13 cellular contexts compared by ENCODE assay signal in genomic region chr4:163482197-163482596, GRCh38. TPM values are rescaled to one million over a fixed set of nuclear protein-coding genes. Genes with fewer than 3 reads are reported as not detected.
DNase-seq lines count a peak whose midpoint lies in the region; ATAC-seq and TF ChIP-seq lines count a peak whose summit lies in the region.
"Had no signal": no experiment of that assay in that cellular context is flagged by ENCODE, and none has a peak within 500 bp of the region (broad histone marks: within the 10 kb centered on the region; RNA-seq: fewer than 3 reads in every experiment).

No MANE protein-coding gene starts in this region.

- H3K4me3 Mint-ChIP-seq in naive B cell = peak overlapping the region in 3 of 8 donors; percentile 26 to 65 (median 30)
- no peak overlapping the region for H3K4me3 Mint-ChIP-seq in activated CD4-positive, alpha-beta memory T cell treated with anti-CD3 and anti-CD28 coated beads for 36 hours
- H3K4me3 Mint-ChIP-seq: CD4-positive, CD25-positive, alpha-beta regulatory T cell had no signal

- no peaks in the 10 kb centered on the region for H3K27me3 ChIP-seq in colonic mucosa
- no peaks in the 10 kb centered on the region for H3K27me3 ChIP-seq in body of pancreas

- H3K36me3 ChIP-seq in colonic mucosa (no peaks in the 10 kb centered on the region), body of pancreas (replicated peaks in 1 of 2; ENCODE audit: insufficient read depth in 1 of 2, low read depth in 2 of 2) (no peaks in the 10 kb centered on the region)

- H3K4me1 ChIP-seq in colonic mucosa = no peaks in the 10 kb centered on the region
- H3K4me1 ChIP-seq in body of pancreas = no peaks in the 10 kb centered on the region

- no peak for TF ChIP-seq POLR2A in body of pancreas (IDR thresholded peaks at IDR 0.05)

- CTCF ChIA-PET in activated CD4-positive, alpha-beta memory T cell treated with anti-CD3 and anti-CD28 coated beads for 36 hours (lab: Charles Lee) = interaction anchor here (1.8 kb wide), 1 partner anchor 66 kb away, joined by 7 read pairs; no protein-coding TSS in a partner anchor

- intact Hi-C loops in activated CD4-positive, alpha-beta memory T cell treated with anti-CD3 and anti-CD28 coated beads for 36 hours (cut with micrococcal nuclease) = no loop called here
- intact Hi-C loops in colonic mucosa (cut with DNase I) (no loop called here), body of pancreas (cut with DNase I) (no loop called here)

- WGBS in body of pancreas, 2 donors = 17 to 36% methylated on average over 1 of the region's 1 CpG

- no peaks in the 10 kb centered on the region for H3K36me3 Mint-ChIP-seq in naive B cell
- H3K36me3 Mint-ChIP-seq in activated CD4-positive, alpha-beta memory T cell treated with anti-CD3 and anti-CD28 coated beads for 36 hours = no peaks in the 10 kb centered on the region
- H3K36me3 Mint-ChIP-seq: CD4-positive, CD25-positive, alpha-beta regulatory T cell had no signal

- no peak overlapping the region for H3K27ac ChIP-seq in colonic mucosa
- no peak overlapping the region for H3K27ac ChIP-seq in body of pancreas

- no peaks in the 10 kb centered on the region for H3K4me1 Mint-ChIP-seq in naive B cell
- H3K4me1 Mint-ChIP-seq in activated CD4-positive, alpha-beta memory T cell treated with anti-CD3 and anti-CD28 coated beads for 36 hours (ENCODE audit: low read depth) = no peaks in the 10 kb centered on the region
- H3K4me1 Mint-ChIP-seq: CD4-positive, CD25-positive, alpha-beta regulatory T cell had no signal

- ATAC-seq in GM18907 (IDR thresholded peaks at IDR 0.05; ENCODE audit: unreplicated experiment) (peak; percentile 62), HG02610 (IDR thresholded peaks at IDR 0.05; ENCODE audit: unreplicated experiment) (peak; percentile 62), HG03520 (IDR thresholded peaks at IDR 0.05; ENCODE audit: unreplicated experiment) (peak; percentile 63), naive B cell (ENCODE audit: low read depth in 2 of 2) (peak; percentile 78 to 84), body of pancreas (no peak)

- no peaks in the 10 kb centered on the region for H3K9me3 ChIP-seq in colonic mucosa
- no peaks in the 10 kb centered on the region for H3K9me3 ChIP-seq in body of pancreas

- H3K4me3 ChIP-seq in colonic mucosa (no peak overlapping the region), body of pancreas (no peak overlapping the region)

- DNase-seq in naive B cell (peak; percentile 42), colonic mucosa (no peak), body of pancreas (no peak), mesenteric fat pad (ENCODE audit: low spot score) (no peak)
- no peak for DNase-seq in activated CD4-positive, alpha-beta memory T cell treated with anti-CD3 and anti-CD28 coated beads for 36 hours
- DNase-seq: activated CD8-positive, alpha-beta memory T cell treated with anti-CD3 and anti-CD28 coated beads, Interleukin-2, amount 50 U/mL, for 48 hours; CD4-positive, CD25-positive, alpha-beta regulatory T cell; NCI-H1417 treated with DMSO at 0.1 percent for 48 hours had no signal

- H3K9ac ChIP-seq in colonic mucosa (ENCODE audit: low read depth in 2 of 2, low read length in 2 of 2) = no peak overlapping the region

- POLR2A ChIA-PET in activated CD4-positive, alpha-beta memory T cell treated with anti-CD3 and anti-CD28 coated beads for 36 hours (lab: Charles Lee) = no interaction called here

- H3K27me3 Mint-ChIP-seq in naive B cell = no peaks in the 10 kb centered on the region
- H3K27me3 Mint-ChIP-seq in activated CD4-positive, alpha-beta memory T cell treated with anti-CD3 and anti-CD28 coated beads for 36 hours = peaks cover 1% of the 10 kb centered on the region

- peak overlapping the region in 4 of 6 donors; percentile 54 to 90 (median 72) for H3K27ac Mint-ChIP-seq in naive B cell
- H3K27ac Mint-ChIP-seq in activated CD4-positive, alpha-beta memory T cell treated with anti-CD3 and anti-CD28 coated beads for 36 hours = no peak overlapping the region
- H3K27ac Mint-ChIP-seq: CD4-positive, CD25-positive, alpha-beta regulatory T cell had no signal

- TF ChIP-seq CTCF in colonic mucosa (IDR thresholded peaks at IDR 0.05) (no peak), body of pancreas (IDR thresholded peaks at IDR 0.05) (no peak)

- no peaks in the 10 kb centered on the region for H3K9me3 Mint-ChIP-seq in naive B cell
- no peaks in the 10 kb centered on the region for H3K9me3 Mint-ChIP-seq in activated CD4-positive, alpha-beta memory T cell treated with anti-CD3 and anti-CD28 coated beads for 36 hours
- H3K9me3 Mint-ChIP-seq: CD4-positive, CD25-positive, alpha-beta regulatory T cell had no signal

RNA-seq across cellular contexts. Expression of gene TKTL2, which starts 8.6 kb away (rescaled TPM):
- polyA plus RNA-seq in naive B cell (ENCODE audit: low read depth in 6 of 6) = under 1 TPM in 3 of 6 donors, not detected in 3; 0.16 to 0.21 (median 0.21) TPM
- total RNA-seq in activated CD4-positive, alpha-beta memory T cell treated with anti-CD3 and anti-CD28 coated beads for 36 hours = not detected
- not detected for total RNA-seq in colonic mucosa
- not detected for total RNA-seq in body of pancreas
- not detected for total RNA-seq in mesenteric fat pad
- total RNA-seq: CD4-positive, CD25-positive, alpha-beta regulatory T cell; epithelial cell of proximal tubule; T-helper 2 cell treated with Interferon-gamma antibody and Interleukin-4, amounts not matched to agents 100 ng/mL and 5 ng/mL, for 36 hours had no signal
- polyA plus RNA-seq: CD4-positive, CD25-positive, alpha-beta regulatory T cell had no signal

RNA-seq across cellular contexts. Expression of gene TMA16, which starts 12.3 kb away (rescaled TPM):
- polyA plus RNA-seq in naive B cell (ENCODE audit: low read depth in 6 of 6) = 10 to 100 TPM; 14.8 to 25.9 (median 22.0) TPM
- 10 to 100 TPM; 46.0 to 52.0 TPM for total RNA-seq in activated CD4-positive, alpha-beta memory T cell treated with anti-CD3 and anti-CD28 coated beads for 36 hours
- total RNA-seq in colonic mucosa = 10 to 100 TPM; 15.8 to 21.3 TPM
- 10 to 100 TPM; 17.5 to 19.2 TPM for total RNA-seq in body of pancreas
- 18.3 TPM for total RNA-seq in mesenteric fat pad
